ENCODE assay signal across 15 cellular contexts in the genomic region with DNA sequence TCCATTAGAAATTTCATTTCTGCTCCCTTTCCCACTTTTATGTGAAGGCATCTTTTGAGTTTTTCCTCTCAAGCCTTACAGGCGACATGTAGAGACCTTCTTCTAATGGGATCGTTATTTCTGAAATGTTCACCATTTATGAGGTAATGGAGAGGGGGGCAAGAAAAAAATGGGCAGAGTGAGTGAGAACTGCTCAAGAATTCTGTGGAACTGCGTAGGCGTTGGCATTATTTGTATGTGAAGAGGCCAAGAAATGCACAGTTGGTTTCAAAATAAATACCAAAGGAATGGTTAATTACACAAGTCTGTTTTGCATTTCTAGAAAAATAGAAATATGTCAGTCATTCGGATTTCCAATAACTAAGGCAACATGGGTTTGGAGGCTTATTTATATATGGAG.
"Had no signal": no experiment of that assay in that cellular context is flagged by ENCODE, and none has a peak within 500 bp of the region (broad histone marks: within the 10 kb centered on the region; RNA-seq: fewer than 3 reads in every experiment).

No MANE protein-coding gene starts in this region.

- H3K4me1 Mint-ChIP-seq: stimulated activated effector memory CD8-positive, alpha-beta T cell treated with anti-CD3 and anti-CD28 coated beads, Interleukin-12 subunit alpha, Interleukin-12 subunit beta, amount 100 ng/mL, for 72 hours; T-cell had no signal

- H3K4me3 ChIP-seq: ascending aorta, cardiac muscle cell, lower lobe of right lung, thyroid gland, uterus had no signal

- H3K27me3 ChIP-seq: ascending aorta, cardiac muscle cell, thyroid gland, uterus had no signal

- FAIRE-seq: frontal cortex had no signal

- H3K36me3 Mint-ChIP-seq: mesothelial cell of epicardium had no signal

- H3K9me3 Mint-ChIP-seq: activated T-helper 1 cell treated with anti-CD3 and anti-CD28 coated beads, Interleukin-12 subunit alpha, Interleukin-12 subunit beta, Interleukin-2, Interleukin-4 antibody, amounts not matched to agents 30 ng/mL and 10 ng/mL and 1 ng/mL, durations not matched to agents 14 hours and 24 hours and 36 hours; immature natural killer cell; mesothelial cell of epicardium; stimulated activated effector memory CD8-positive, alpha-beta T cell treated with anti-CD3 and anti-CD28 coated beads, Interleukin-12 subunit alpha, Interleukin-12 subunit beta, amount 100 ng/mL, for 72 hours; T-cell had no signal

- H3K27ac Mint-ChIP-seq: activated T-helper 1 cell treated with anti-CD3 and anti-CD28 coated beads, Interleukin-12 subunit alpha, Interleukin-12 subunit beta, Interleukin-2, Interleukin-4 antibody, amounts not matched to agents 30 ng/mL and 10 ng/mL and 1 ng/mL, durations not matched to agents 14 hours and 24 hours and 36 hours; immature natural killer cell; mesothelial cell of epicardium; T-cell had no signal

- H3K4me1 ChIP-seq: uterus had no signal

- H3K4me3 Mint-ChIP-seq: activated T-helper 1 cell treated with anti-CD3 and anti-CD28 coated beads, Interleukin-12 subunit alpha, Interleukin-12 subunit beta, Interleukin-2, Interleukin-4 antibody, amounts not matched to agents 30 ng/mL and 10 ng/mL and 1 ng/mL, durations not matched to agents 14 hours and 24 hours and 36 hours; immature natural killer cell; mesothelial cell of epicardium; stimulated activated effector memory CD8-positive, alpha-beta T cell treated with anti-CD3 and anti-CD28 coated beads, Interleukin-12 subunit alpha, Interleukin-12 subunit beta, amount 100 ng/mL, for 72 hours; T-cell had no signal

- ATAC-seq: esophagus mucosa; stimulated activated effector memory CD8-positive, alpha-beta T cell treated with anti-CD3 and anti-CD28 coated beads, Interleukin-12 subunit alpha, Interleukin-12 subunit beta, amount 100 ng/mL, for 72 hours; T-cell had no signal

- H3K9me3 ChIP-seq: lower lobe of right lung, thyroid gland, uterus had no signal

- H3K36me3 ChIP-seq: ascending aorta, cardiac muscle cell, lower lobe of right lung, thyroid gland, uterus had no signal

- H3K27ac ChIP-seq: ascending aorta, cardiac muscle cell, thyroid gland, uterus had no signal

- DNase-seq: activated CD4-positive, CD25-positive, alpha-beta regulatory T cell treated with anti-CD3 and anti-CD28 coated beads, Interleukin-2, amount 50 U/mL, for 72 hours; activated naive CD4-positive, alpha-beta T cell treated with Interleukin-2 at 50 U/mL for 16 hours; head of caudate nucleus; immature natural killer cell; lower lobe of right lung; T-cell; thyroid gland; uterus had no signal
